Comparison of ENCODE assay signal across 22 cellular contexts in genomic region chr2:43183743-43184142, GRCh38. TPM values are rescaled to one million over a fixed set of nuclear protein-coding genes. Genes with fewer than 3 reads are reported as not detected.
DNase-seq lines count a peak whose midpoint lies in the region; ATAC-seq and TF ChIP-seq lines count a peak whose summit lies in the region.
"Had no signal": no experiment of that assay in that cellular context is flagged by ENCODE, and none has a peak within 500 bp of the region (broad histone marks: within the 10 kb centered on the region; RNA-seq: fewer than 3 reads in every experiment).

No MANE protein-coding gene starts in this region.

- no CpG with 5 or more reads among the region's 5 CpGs for WGBS in trophoblast cell (ENCODE audit: extremely low coverage, insufficient coverage, insufficient read length)

- peak overlapping the region; percentile 46 to 90 for H3K27ac Mint-ChIP-seq in activated naive CD4-positive, alpha-beta T cell treated with anti-CD3 and anti-CD28 coated beads, Interleukin-2, amount 50 U/mL, for 72 hours
- H3K27ac Mint-ChIP-seq in activated naive CD4-positive, alpha-beta T cell treated with anti-CD3 and anti-CD28 coated beads, Interleukin-2, amount 10 ng/mL, durations not matched to agents 7 days and 5 days: no peak overlapping the region
- H3K27ac Mint-ChIP-seq in effector memory CD8-positive, alpha-beta T cell: peak overlapping the region; percentile 49 to 68

- H3K4me1 Mint-ChIP-seq in activated naive CD4-positive, alpha-beta T cell treated with anti-CD3 and anti-CD28 coated beads, Interleukin-2, amount 10 ng/mL, durations not matched to agents 7 days and 5 days: peaks cover 73% of the 10 kb centered on the region
- H3K4me1 Mint-ChIP-seq in effector memory CD8-positive, alpha-beta T cell (ENCODE audit: low read depth in 2 of 2): peaks cover 31 to 45% of the 10 kb centered on the region in 2 donors

- no peak overlapping the region for H3K18ac ChIP-seq in trophoblast cell (ENCODE audit: low read length)

- no peaks in the 10 kb centered on the region for H3K9me3 ChIP-seq in trophoblast cell (ENCODE audit: insufficient read depth, low read depth, low read length)
- H3K9me3 ChIP-seq: BLaER1 treated with 17β-estradiol and CSF1 and Interleukin-3, amounts not matched to agents 10 nM and 100 nM; lower lobe of right lung; SK-N-SH; suprapubic skin had no signal

- no peaks in the 10 kb centered on the region for H3K9me3 Mint-ChIP-seq in activated naive CD4-positive, alpha-beta T cell treated with anti-CD3 and anti-CD28 coated beads, Interleukin-2, amount 50 U/mL, for 72 hours
- no peaks in the 10 kb centered on the region for H3K9me3 Mint-ChIP-seq in activated naive CD4-positive, alpha-beta T cell treated with anti-CD3 and anti-CD28 coated beads, Interleukin-2, amount 10 ng/mL, durations not matched to agents 7 days and 5 days
- no peaks in the 10 kb centered on the region for H3K9me3 Mint-ChIP-seq in effector memory CD8-positive, alpha-beta T cell
- H3K9me3 Mint-ChIP-seq: activated T-helper 2 cell treated with anti-CD3 and anti-CD28 coated beads, Interferon-gamma antibody, Interleukin-2, Interleukin-4, amounts not matched to agents 10 μg/mL and 5 μg/mL and 100 μg/mL, durations not matched to agents 14 hours and 24 hours and 36 hours had no signal

- no peak overlapping the region for H3K4me2 ChIP-seq in trophoblast cell (ENCODE audit: low read length)
- H3K4me2 ChIP-seq: hepatocyte, SK-N-SH had no signal

- H4K8ac ChIP-seq in trophoblast cell (ENCODE audit: low read depth, low read length): no peak overlapping the region

- no peak for DNase-seq in activated naive CD4-positive, alpha-beta T cell treated with anti-CD3 and anti-CD28 coated beads, Interleukin-2, amount 50 U/mL, for 72 hours (ENCODE audit: low spot score in 2 of 2)
- DNase-seq in activated naive CD4-positive, alpha-beta T cell treated with anti-CD3 and anti-CD28 coated beads, Interleukin-2, amount 10 ng/mL, durations not matched to agents 7 days and 5 days: no peak
- DNase-seq in RWPE1 (ENCODE audit: low spot score) (no peak), trophoblast cell (no peak), SKM-1 treated with dmso at 0.1 percent for 144 hours (lab: John Stamatoyannopoulos, UW; ENCODE audit: unreplicated experiment) (no peak), HuH-7 (ENCODE audit: low spot score) (no peak), medulla oblongata (ENCODE audit: extremely low spot score) (no peak)
- no peak for DNase-seq in effector memory CD8-positive, alpha-beta T cell
- DNase-seq: amygdala, foreskin melanocyte, lower lobe of right lung, NCI-H1105, NCI-H2081 treated with DMSO at 0.1 percent for 48 hours, NCI-H510A, retina, SK-N-SH, T1000 had no signal

- no peak overlapping the region for H2AFZ ChIP-seq in trophoblast cell (ENCODE audit: insufficient read depth, low read length, poor library complexity)
- H2AFZ ChIP-seq: hepatocyte had no signal

- CTCF ChIA-PET in activated naive CD4-positive, alpha-beta T cell treated with anti-CD3 and anti-CD28 coated beads, Interleukin-2, amount 10 ng/mL, durations not matched to agents 7 days and 5 days (lab: Charles Lee): no interaction called here
- CTCF ChIA-PET in RWPE1 (lab: Yijun Ruan, JAX): interaction anchor here (0.7 kb wide), 1 partner anchor 37 kb away, joined by 3 read pairs; no protein-coding TSS in a partner anchor

- H2AK5ac ChIP-seq in trophoblast cell (ENCODE audit: low read length): no peak overlapping the region

- no peaks in the 10 kb centered on the region for H3K36me3 ChIP-seq in trophoblast cell (ENCODE audit: control insufficient read depth in 1 of 2, insufficient read depth in 2 of 2, low read length in 2 of 2)
- H3K36me3 ChIP-seq: cardiac muscle cell, lower lobe of right lung, suprapubic skin had no signal

- ATAC-seq in activated naive CD4-positive, alpha-beta T cell treated with anti-CD3 and anti-CD28 coated beads, Interleukin-2, amount 50 U/mL, for 72 hours: no peak
- ATAC-seq in effector memory CD8-positive, alpha-beta T cell (replicated peaks): no peak

- H2BK120ac ChIP-seq in trophoblast cell (ENCODE audit: insufficient read depth, low read length, poor library complexity): no peak overlapping the region

- no peak overlapping the region for H3K23ac ChIP-seq in trophoblast cell (ENCODE audit: low read length)

- no peak overlapping the region for H3K14ac ChIP-seq in trophoblast cell (ENCODE audit: low read length)

- H3K9ac ChIP-seq in trophoblast cell (ENCODE audit: low read length): no peak overlapping the region
- H3K9ac ChIP-seq: BLaER1 treated with 17β-estradiol and CSF1 and Interleukin-3, amounts not matched to agents 10 nM and 100 nM; SK-N-SH had no signal

- no peak overlapping the region for H2BK12ac ChIP-seq in trophoblast cell (ENCODE audit: low read length)

- H3K79me2 ChIP-seq in trophoblast cell (ENCODE audit: control insufficient read depth, insufficient read depth, low read length, poor library complexity): no peaks in the 10 kb centered on the region
- H3K79me2 ChIP-seq: hepatocyte had no signal

- TF ChIP-seq CTCF in RWPE1 (conservative IDR thresholded peaks at IDR 0.05; ENCODE audit: low read depth): no peak

- H3K4me1 ChIP-seq in trophoblast cell (ENCODE audit: control insufficient read depth in 1 of 2, insufficient read depth in 2 of 2, low read length in 2 of 2): peaks cover 8 to 12% of the 10 kb centered on the region in 2 experiments

- H4K12ac ChIP-seq in trophoblast cell (ENCODE audit: low read depth, low read length): no peak overlapping the region

- H3K27ac ChIP-seq in RWPE1 (peak overlapping the region; percentile 68), trophoblast cell (ENCODE audit: low read depth, low read length) (no peak overlapping the region)
- H3K27ac ChIP-seq: cardiac muscle cell, lower lobe of right lung, suprapubic skin had no signal

- H3K27me3 ChIP-seq in trophoblast cell (ENCODE audit: insufficient read depth, low read length): no peaks in the 10 kb centered on the region
- H3K27me3 ChIP-seq: BLaER1 treated with 17β-estradiol and CSF1 and Interleukin-3, amounts not matched to agents 10 nM and 100 nM; cardiac muscle cell; hepatocyte; suprapubic skin had no signal

- no peak overlapping the region for H3K4ac ChIP-seq in trophoblast cell (ENCODE audit: low read depth, low read length)

- H3K4me3 ChIP-seq in trophoblast cell (ENCODE audit: low read depth, low read length): no peak overlapping the region
- H3K4me3 ChIP-seq: BLaER1 treated with 17β-estradiol and CSF1 and Interleukin-3, amounts not matched to agents 10 nM and 100 nM; cardiac muscle cell; hepatocyte; lower lobe of right lung; suprapubic skin had no signal

- H3K27me3 Mint-ChIP-seq in activated naive CD4-positive, alpha-beta T cell treated with anti-CD3 and anti-CD28 coated beads, Interleukin-2, amount 10 ng/mL, durations not matched to agents 7 days and 5 days: peaks cover 4% of the 10 kb centered on the region
- no peaks in the 10 kb centered on the region for H3K27me3 Mint-ChIP-seq in effector memory CD8-positive, alpha-beta T cell

- peaks cover 4% of the 10 kb centered on the region for H3K79me1 ChIP-seq in trophoblast cell (ENCODE audit: low read length)

- POLR2A ChIA-PET in RWPE1 (lab: Yijun Ruan, JAX; ENCODE audit: low non-redundant PET): interaction anchor here (0.7 kb wide), 1 partner anchor 235 kb away, joined by 4 read pairs; no protein-coding TSS in a partner anchor

- no peak overlapping the region for H3K4me3 Mint-ChIP-seq in activated naive CD4-positive, alpha-beta T cell treated with anti-CD3 and anti-CD28 coated beads, Interleukin-2, amount 10 ng/mL, durations not matched to agents 7 days and 5 days
- no peak overlapping the region for H3K4me3 Mint-ChIP-seq in effector memory CD8-positive, alpha-beta T cell

- no peak overlapping the region for H2BK5ac ChIP-seq in trophoblast cell (ENCODE audit: low read depth, low read length, poor library complexity)

- peaks cover 0 to 5% of the 10 kb centered on the region in 2 donors for H3K36me3 Mint-ChIP-seq in activated naive CD4-positive, alpha-beta T cell treated with anti-CD3 and anti-CD28 coated beads, Interleukin-2, amount 50 U/mL, for 72 hours
- peaks cover 3% of the 10 kb centered on the region for H3K36me3 Mint-ChIP-seq in activated naive CD4-positive, alpha-beta T cell treated with anti-CD3 and anti-CD28 coated beads, Interleukin-2, amount 10 ng/mL, durations not matched to agents 7 days and 5 days
- peaks cover 6% of the 10 kb centered on the region for H3K36me3 Mint-ChIP-seq in effector memory CD8-positive, alpha-beta T cell (ENCODE audit: insufficient read depth)

- peak overlapping the region; percentile 17 for H4K91ac ChIP-seq in trophoblast cell (ENCODE audit: low read depth, low read length)

RNA-seq across cellular contexts. Expression of gene ZFP36L2, which starts 42.7 kb away (rescaled TPM):
- 10 to 100 TPM; 27.3 to 70.4 TPM for total RNA-seq in activated naive CD4-positive, alpha-beta T cell treated with anti-CD3 and anti-CD28 coated beads, Interleukin-2, amount 50 U/mL, for 72 hours
- polyA plus RNA-seq in trophoblast cell (2013): 62.0 and 65.7 TPM in 2 replicates
